ENCODE assay signal across 16 cellular contexts in genomic region chr5:179152941-179153340, GRCh38.
"Had no signal": no experiment of that assay in that cellular context is flagged by ENCODE, and none has a peak within 500 bp of the region (broad histone marks: within the 10 kb centered on the region; RNA-seq: fewer than 3 reads in every experiment).

No MANE protein-coding gene starts in this region.

- DNase-seq: activated naive CD4-positive, alpha-beta T cell treated with anti-CD3 and anti-CD28 coated beads, Interleukin-2, amount 10 ng/mL, durations not matched to agents 7 days and 5 days; activated T-cell treated with anti-CD3 and anti-CD28 coated beads, Interleukin-2, amount 50 U/mL, for 1 hour; amygdala; cerebellar nuclear complex; effector CD4-positive, alpha-beta T cell; midbrain; small intestine; stimulated activated CD4-positive, alpha-beta T cell treated with anti-CD3 and anti-CD28 coated beads, Interleukin-15, amount 100 ng/mL, for 24 hours; stimulated activated CD8-positive, alpha-beta memory T cell treated with anti-CD3 and anti-CD28 coated beads, Interleukin-4, amount 100 ng/mL, for 48 hours; stimulated activated naive CD4-positive, alpha-beta T cell; T-helper 1 cell; T-helper 9 cell had no signal

- H3K36me3 ChIP-seq: right lobe of liver, thoracic aorta had no signal

- H3K79me2 ChIP-seq: parathyroid adenoma had no signal

- H3K27ac ChIP-seq: heart left ventricle, parathyroid adenoma, right lobe of liver, thoracic aorta had no signal

- H3K27me3 ChIP-seq: heart left ventricle, right lobe of liver had no signal

- H3K4me3 ChIP-seq: heart left ventricle, right lobe of liver, thoracic aorta had no signal

- H3K4me1 ChIP-seq: heart left ventricle, parathyroid adenoma, right lobe of liver had no signal

- H2AFZ ChIP-seq: parathyroid adenoma had no signal

- H3K9me3 ChIP-seq: heart left ventricle, right lobe of liver, thoracic aorta had no signal
